In genomic region chr11:12748561-12748960, GRCh38 we compare ENCODE assay signal across 1 cellular context.
TF ChIP-seq lines count a peak whose summit lies in the region.

No MANE protein-coding gene starts in this region.

TF ChIP-seq in GM23338, 12 proteins besides CTCF, POLR2A, EP300 and RAD21:
- TF ChIP-seq ZNF462 (CRISPR knock-in tag; IDR thresholded peaks at IDR 0.05) (no peak), ZNF331 (CRISPR knock-in tag; IDR thresholded peaks at IDR 0.05; ENCODE audit: low read depth) (no peak), NANOG (IDR thresholded peaks at IDR 0.05; ENCODE audit: borderline replicate concordance) (no peak), REST (IDR thresholded peaks at IDR 0.05; ENCODE audit: unreplicated experiment) (no peak), CREB1 (CRISPR knock-in tag; IDR thresholded peaks at IDR 0.05; ENCODE audit: low read depth) (no peak), EZH2phosphoT487 (IDR thresholded peaks at IDR 0.05; ENCODE audit: unreplicated experiment) (no peak), JUNB (IDR thresholded peaks at IDR 0.05; ENCODE audit: unreplicated experiment) (no peak), POLR2AphosphoS5 (IDR thresholded peaks at IDR 0.05; ENCODE audit: low read depth) (no peak), ETS1 (IDR thresholded peaks at IDR 0.05) (no peak), ZNF114 (CRISPR knock-in tag; IDR thresholded peaks at IDR 0.05) (no peak), EZH2 (IDR thresholded peaks at IDR 0.05; ENCODE audit: low read depth, unreplicated experiment) (no peak)
